ENCODE assay signal across 8 cellular contexts in the genomic region with DNA sequence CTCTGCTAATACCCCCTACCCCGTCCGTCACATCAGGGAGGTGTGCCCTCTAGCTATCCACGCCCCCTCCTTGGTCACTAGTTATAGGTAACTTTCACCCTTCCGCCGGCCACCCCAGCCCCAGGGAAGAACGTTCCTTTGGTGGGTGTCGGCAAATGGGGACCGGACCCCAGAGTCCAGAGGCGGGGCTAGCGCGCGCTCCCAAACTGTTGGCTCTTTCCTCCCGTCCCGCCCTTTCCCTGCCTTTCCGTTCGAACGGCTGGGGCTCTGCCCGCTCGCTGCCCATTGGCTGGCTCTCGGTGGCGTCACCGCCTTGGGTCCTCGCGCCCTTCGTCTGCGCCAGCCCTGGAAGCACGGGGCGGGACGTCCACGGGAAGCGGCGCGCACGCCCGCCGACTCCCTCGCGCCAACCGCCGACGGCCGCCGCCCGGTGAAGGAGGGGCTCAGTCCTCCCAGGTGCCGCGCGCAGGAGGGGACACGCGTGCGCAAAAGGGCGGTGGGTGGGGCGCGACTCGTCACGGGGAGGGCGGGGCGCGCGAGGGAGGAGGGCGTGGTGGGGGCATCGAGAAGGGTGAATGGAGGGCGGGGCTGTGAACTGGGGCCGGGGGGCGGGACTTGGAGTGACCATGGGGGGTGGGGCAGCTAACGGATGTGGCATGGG. TPM values are rescaled to one million over a fixed set of nuclear protein-coding genes. Genes with fewer than 3 reads are reported as not detected.
DNase-seq lines count a peak whose midpoint lies in the region; ATAC-seq and TF ChIP-seq lines count a peak whose summit lies in the region.

No MANE protein-coding gene starts in this region.

- peak; percentile 88 for ATAC-seq in GM19324 (IDR thresholded peaks at IDR 0.05; ENCODE audit: low FRiP score, unreplicated experiment)
- ATAC-seq in HG03457 (IDR thresholded peaks at IDR 0.05; ENCODE audit: unreplicated experiment), result peak; percentile 66
- ATAC-seq in left colon, result peak; percentile 86

- H3K9me3 ChIP-seq in BLaER1, result no peaks in the 10 kb centered on the region

- no peak for TF ChIP-seq CTCF in choroid plexus epithelial cell (conservative IDR thresholded peaks at IDR 0.05; ENCODE audit: low read depth, low read length)

- peak overlapping the region; percentile 79 for H3K27ac ChIP-seq in BLaER1

- H3K4me2 ChIP-seq in BLaER1, result peak overlapping the region; percentile 92

- peak overlapping the region; percentile 83 for H3K9ac ChIP-seq in BLaER1

- peaks cover 35% of the 10 kb centered on the region for H4K20me1 ChIP-seq in BLaER1

- H3K27me3 ChIP-seq in BLaER1, result no peaks in the 10 kb centered on the region

- peaks cover 59% of the 10 kb centered on the region for H3K4me1 ChIP-seq in BLaER1

- H3K4me3 ChIP-seq in BLaER1 (peak overlapping the region; percentile 80), choroid plexus epithelial cell (ENCODE audit: low read depth, low read length) (peak overlapping the region; percentile 81)

- DNase-seq in NCI-H524 (lab: John Stamatoyannopoulos, UW) (peak; percentile 93 to 95), choroid plexus epithelial cell (ENCODE audit: low read depth) (peak; percentile 99), left colon (peak; percentile 97 to 98)
- peak; percentile 97 for DNase-seq in activated CD4-positive, alpha-beta T cell treated with anti-CD3 and anti-CD28 coated beads for 4 hours
- peak; percentile 94 to 97 (median 95) for DNase-seq in stimulated activated CD4-positive, alpha-beta T cell treated with anti-CD3 and anti-CD28 coated beads, Interleukin-1b, Interleukin-23, amount 100 ng/mL, for 24 hours (ENCODE audit: low read depth in 4 of 4, low spot score in 1 of 4)

- H3K36me3 ChIP-seq in BLaER1, result peaks cover 60% of the 10 kb centered on the region

- intact Hi-C loops in left colon (cut with DNase I, micrococcal nuclease), result no loop called here

RNA-seq across cellular contexts. Expression of gene PHF1, which starts 0.6 kb away (rescaled TPM):
- 10 to 100 TPM; 28.3 to 41.2 TPM for total RNA-seq in left colon

RNA-seq across cellular contexts. Expression of gene CUTA, which starts 7.7 kb away (rescaled TPM):
- total RNA-seq in left colon, result 100 to 1,000 TPM; 162 to 169 TPM

RNA-seq across cellular contexts. Expression of gene SYNGAP1, which starts 9.7 kb away (rescaled TPM):
- total RNA-seq in left colon, result 1 to 10 TPM; 6.8 to 9.1 TPM

RNA-seq across cellular contexts. Expression of gene KIFC1, which starts 18.6 kb away (rescaled TPM):
- 10 to 100 TPM in 1 of 2 donors, 1 to 10 TPM in 1; 4.1 to 14.7 TPM for total RNA-seq in left colon

RNA-seq across cellular contexts. Expression of gene ZBTB9, which starts 44.2 kb away (rescaled TPM):
- 1 to 10 TPM; 3.9 to 7.9 TPM for total RNA-seq in left colon

Comparison
In these comparisons a context has a peak if more than half of its experiments do, and no peak if none do; other contexts are left out.
1. Peak in every context shown above with its lines: DNase-seq, ATAC-seq, H3K4me3 ChIP-seq and H3K27ac ChIP-seq.